Comparison of ENCODE assay signal across 11 cellular contexts in genomic region chr17:43233307-43233706, GRCh38. TPM values are rescaled to one million over a fixed set of nuclear protein-coding genes. Genes with fewer than 3 reads are reported as not detected.
DNase-seq lines count a peak whose midpoint lies in the region; FAIRE-seq and TF ChIP-seq lines count a peak whose summit lies in the region.
"Not testable (repeated sequence)": the region's sequence is repeated elsewhere in the genome, so short reads cannot be mapped to it uniquely, and the experiment has no call there.
"Had no signal": no experiment of that assay in that cellular context is flagged by ENCODE, and none has a peak within 500 bp of the region (broad histone marks: within the 10 kb centered on the region; RNA-seq: fewer than 3 reads in every experiment).

No MANE protein-coding gene starts in this region.

- H3K4me1 Mint-ChIP-seq in T-helper 1 cell treated with Interleukin-12 subunit alpha and Interleukin-12 subunit beta and Interleukin-4 antibody, amounts not matched to agents 30 μg/mL and 1 μg/mL, for 36 hours (ENCODE audit: low read depth); activated CD4-positive, alpha-beta T cell treated with anti-CD3 and anti-CD28 coated beads, Interleukin-2, amount 10 ng/mL, durations not matched to agents 7 days and 5 days; activated naive CD4-positive, alpha-beta T cell treated with anti-CD3 and anti-CD28 coated beads, Interleukin-2, amount 50 U/mL, for 24 hours; astrocyte (ENCODE audit: low read depth, unreplicated experiment); glutamatergic neuron (ENCODE audit: low read depth, unreplicated experiment): not testable (repeated sequence)

- not testable (repeated sequence) for H2AFZ ChIP-seq in astrocyte (ENCODE audit: low read depth, low read length)

- H3K4me2 ChIP-seq in astrocyte (ENCODE audit: low read length): not testable (repeated sequence)

- not testable (repeated sequence) for H4K20me1 ChIP-seq in astrocyte (ENCODE audit: insufficient read depth, low read length)

- H3K9me3 Mint-ChIP-seq in T-helper 1 cell treated with Interleukin-12 subunit alpha and Interleukin-12 subunit beta and Interleukin-4 antibody, amounts not matched to agents 30 μg/mL and 1 μg/mL, for 36 hours; activated CD4-positive, alpha-beta T cell treated with anti-CD3 and anti-CD28 coated beads, Interleukin-2, amount 10 ng/mL, durations not matched to agents 7 days and 5 days; activated naive CD4-positive, alpha-beta T cell treated with anti-CD3 and anti-CD28 coated beads, Interleukin-2, amount 50 U/mL, for 24 hours; astrocyte (ENCODE audit: unreplicated experiment); glutamatergic neuron (ENCODE audit: unreplicated experiment): not testable (repeated sequence)

- not testable (repeated sequence) for H3K27me3 ChIP-seq in astrocyte (ENCODE audit: insufficient read depth, low read length)

- POLR2A ChIA-PET in HEK293 (lab: Yijun Ruan, JAX); activated CD4-positive, alpha-beta T cell treated with anti-CD3 and anti-CD28 coated beads, Interleukin-2, amount 10 ng/mL, durations not matched to agents 7 days and 5 days (lab: Charles Lee): not testable (repeated sequence)

- not testable (repeated sequence) for H3K9me3 ChIP-seq in HEK293 (ENCODE audit: control insufficient read depth, insufficient read depth, low read depth, low read length); astrocyte (ENCODE audit: insufficient read depth, low read depth, low read length)

- not testable (repeated sequence) for DNase-seq in activated CD4-positive, alpha-beta T cell treated with anti-CD3 and anti-CD28 coated beads, Interleukin-2, amount 10 ng/mL, durations not matched to agents 7 days and 5 days; astrocyte (ENCODE audit: low read depth); glutamatergic neuron

- H3K36me3 ChIP-seq in HEK293 (ENCODE audit: control insufficient read depth in 2 of 2, insufficient read depth in 1 of 2, low read length in 2 of 2); astrocyte (ENCODE audit: insufficient read depth, low read length): not testable (repeated sequence)

- not testable (repeated sequence) for FAIRE-seq in astrocyte (lab: Jason Lieb, UNC)

- not testable (repeated sequence) for H3K36me3 Mint-ChIP-seq in T-helper 1 cell treated with Interleukin-12 subunit alpha and Interleukin-12 subunit beta and Interleukin-4 antibody, amounts not matched to agents 30 μg/mL and 1 μg/mL, for 36 hours (ENCODE audit: low read depth); activated CD4-positive, alpha-beta T cell treated with anti-CD3 and anti-CD28 coated beads, Interleukin-2, amount 10 ng/mL, durations not matched to agents 7 days and 5 days (ENCODE audit: low read depth); activated naive CD4-positive, alpha-beta T cell treated with anti-CD3 and anti-CD28 coated beads, Interleukin-2, amount 50 U/mL, for 24 hours; astrocyte (ENCODE audit: low read depth, unreplicated experiment); glutamatergic neuron (ENCODE audit: unreplicated experiment)

- CTCF ChIA-PET in HEK293 (lab: Yijun Ruan, JAX); activated CD4-positive, alpha-beta T cell treated with anti-CD3 and anti-CD28 coated beads, Interleukin-2, amount 10 ng/mL, durations not matched to agents 7 days and 5 days (lab: Charles Lee): not testable (repeated sequence)

- not testable (repeated sequence) for H3K27me3 Mint-ChIP-seq in T-helper 1 cell treated with Interleukin-12 subunit alpha and Interleukin-12 subunit beta and Interleukin-4 antibody, amounts not matched to agents 30 μg/mL and 1 μg/mL, for 36 hours (ENCODE audit: low read depth); activated CD4-positive, alpha-beta T cell treated with anti-CD3 and anti-CD28 coated beads, Interleukin-2, amount 10 ng/mL, durations not matched to agents 7 days and 5 days; activated naive CD4-positive, alpha-beta T cell treated with anti-CD3 and anti-CD28 coated beads, Interleukin-2, amount 50 U/mL, for 24 hours; astrocyte (ENCODE audit: low read depth, unreplicated experiment); glutamatergic neuron (ENCODE audit: unreplicated experiment)

- H3K27ac ChIP-seq in HEK293 (ENCODE audit: extremely low read depth, low read depth, low read length); astrocyte (ENCODE audit: low read depth, low read length): not testable (repeated sequence)

- H3K27ac Mint-ChIP-seq in T-helper 1 cell treated with Interleukin-12 subunit alpha and Interleukin-12 subunit beta and Interleukin-4 antibody, amounts not matched to agents 30 μg/mL and 1 μg/mL, for 36 hours: peak overlapping the region; percentile 45
- H3K27ac Mint-ChIP-seq in activated CD4-positive, alpha-beta T cell treated with anti-CD3 and anti-CD28 coated beads, Interleukin-2, amount 10 ng/mL, durations not matched to agents 7 days and 5 days: peak overlapping the region; percentile 68
- H3K27ac Mint-ChIP-seq in activated naive CD4-positive, alpha-beta T cell treated with anti-CD3 and anti-CD28 coated beads, Interleukin-2, amount 50 U/mL, for 24 hours: peak overlapping the region; percentile 55
- H3K27ac Mint-ChIP-seq in astrocyte (ENCODE audit: unreplicated experiment): peak overlapping the region; percentile 53
- not testable (repeated sequence) for H3K27ac Mint-ChIP-seq in glutamatergic neuron (ENCODE audit: unreplicated experiment)

- TF ChIP-seq CTCF in HEK293 (tag by site-specific recombination; IDR thresholded peaks at IDR 0.05); astrocyte (IDR thresholded peaks at IDR 0.05; ENCODE audit: insufficient read depth, low read depth, low read length); glutamatergic neuron (IDR thresholded peaks at IDR 0.05; ENCODE audit: partially characterized antibody, unreplicated experiment): not testable (repeated sequence)

- not testable (repeated sequence) for H3K4me1 ChIP-seq in HEK293 (ENCODE audit: control insufficient read depth, insufficient read depth, low read length); astrocyte (ENCODE audit: insufficient read depth, low read length)

- not testable (repeated sequence) for H3K9ac ChIP-seq in astrocyte (ENCODE audit: low read length)

- H3K4me3 Mint-ChIP-seq in T-helper 1 cell treated with Interleukin-12 subunit alpha and Interleukin-12 subunit beta and Interleukin-4 antibody, amounts not matched to agents 30 μg/mL and 1 μg/mL, for 36 hours; activated naive CD4-positive, alpha-beta T cell treated with anti-CD3 and anti-CD28 coated beads, Interleukin-2, amount 50 U/mL, for 24 hours; astrocyte (ENCODE audit: unreplicated experiment): not testable (repeated sequence)
- H3K4me3 Mint-ChIP-seq in activated CD4-positive, alpha-beta T cell treated with anti-CD3 and anti-CD28 coated beads, Interleukin-2, amount 10 ng/mL, durations not matched to agents 7 days and 5 days: peak overlapping the region; percentile 36
- H3K4me3 Mint-ChIP-seq in glutamatergic neuron (ENCODE audit: unreplicated experiment): peak overlapping the region; percentile 55

- H3K79me2 ChIP-seq in astrocyte (ENCODE audit: insufficient read depth, low read length): not testable (repeated sequence)

- not testable (repeated sequence) for H3K4me3 ChIP-seq in HEK293 (ENCODE audit: low read depth, low read length); astrocyte (ENCODE audit: insufficient read depth, low read depth, low read length)

TF ChIP-seq in HEK293, 187 proteins besides CTCF, POLR2A, EP300 and RAD21:
- peak; percentile 92 for TF ChIP-seq ZNF596 (tag by site-specific recombination; IDR thresholded peaks at IDR 0.05)
TF ChIP-seq in HEK293: peak in this region for 1; not testable (repeated sequence) for 186.

RNA-seq across cellular contexts. Expression of gene RNU2-1, which starts 0.5 kb away (rescaled TPM):
- 1,000 to 10,000 TPM; 5,823 to 8,052 TPM for total RNA-seq in activated CD4-positive, alpha-beta T cell treated with anti-CD3 and anti-CD28 coated beads, Interleukin-2, amount 10 ng/mL, durations not matched to agents 7 days and 5 days
- total RNA-seq in astrocyte: 4,186 and 4,812 TPM in 2 replicates
- total RNA-seq in glutamatergic neuron (ENCODE audit: unreplicated experiment): 9,258 TPM
- total RNA-seq: Daoy, G401 had no signal

RNA-seq across cellular contexts. Expression of gene CCDC200, which starts 4.9 kb away (rescaled TPM):
- not detected for total RNA-seq in activated CD4-positive, alpha-beta T cell treated with anti-CD3 and anti-CD28 coated beads, Interleukin-2, amount 10 ng/mL, durations not matched to agents 7 days and 5 days
- total RNA-seq in astrocyte (not detected in 2 replicates), glutamatergic neuron (ENCODE audit: unreplicated experiment) (not detected)
- total RNA-seq: A673; CD4-positive, CD25-positive, alpha-beta regulatory T cell; Daoy; G401; GM12878 had no signal

RNA-seq across cellular contexts. Expression of gene TMEM106A, which starts 21.6 kb away (rescaled TPM):
- 10 to 100 TPM; 11.7 to 11.8 TPM for total RNA-seq in activated CD4-positive, alpha-beta T cell treated with anti-CD3 and anti-CD28 coated beads, Interleukin-2, amount 10 ng/mL, durations not matched to agents 7 days and 5 days
- total RNA-seq in astrocyte (10.1 and 11.4 TPM in 2 replicates), glutamatergic neuron (ENCODE audit: unreplicated experiment) (2.3 TPM)
- total RNA-seq: G401 had no signal
